1 cellular context compared by ENCODE assay signal in the genomic region with DNA sequence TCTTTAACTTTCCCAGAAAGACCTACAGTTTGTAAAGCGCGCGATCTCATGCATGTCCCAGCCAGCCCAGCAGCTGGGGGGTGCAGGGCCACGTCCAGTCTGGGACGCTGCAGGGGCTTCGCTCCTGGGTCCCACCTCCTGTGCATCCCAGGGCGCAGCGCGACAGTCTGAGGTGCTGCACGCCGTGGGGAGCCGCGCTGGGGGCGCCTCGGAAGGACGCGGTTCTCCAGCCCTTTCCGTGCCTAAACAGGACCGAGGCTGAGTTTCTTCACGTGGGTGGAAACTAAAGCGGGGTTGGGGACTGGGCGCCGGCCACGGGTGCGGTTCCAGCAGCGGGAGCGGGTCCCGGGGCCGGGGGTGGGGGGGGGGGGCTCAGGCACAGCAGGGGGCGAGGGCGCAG.
DNase-seq lines count a peak whose midpoint lies in the region; TF ChIP-seq lines count a peak whose summit lies in the region.
"Not testable (repeated sequence)": the region's sequence is repeated elsewhere in the genome, so short reads cannot be mapped to it uniquely, and the experiment has no call there.

No MANE protein-coding gene starts in this region.

- DNase-seq in SK-N-SH = peak; percentile 12

- H3K4me2 ChIP-seq in SK-N-SH = not testable (repeated sequence)

- CTCF ChIA-PET in SK-N-SH (lab: Yijun Ruan, JAX) = not testable (repeated sequence)

- H3K9me2 ChIP-seq in SK-N-SH = not testable (repeated sequence)

- TF ChIP-seq CTCF in SK-N-SH (IDR thresholded peaks at IDR 0.05) = not testable (repeated sequence)

- H3K36me3 ChIP-seq in SK-N-SH (replicated peaks in 1 of 2; ENCODE audit: control insufficient read depth in 1 of 2, insufficient read depth in 2 of 2, low read length in 1 of 2) = not testable (repeated sequence)

- not testable (repeated sequence) for H3K4me1 ChIP-seq in SK-N-SH (ENCODE audit: control insufficient read depth in 1 of 2, insufficient read depth in 2 of 2, low read depth in 1 of 2, low read length in 1 of 2)

- not testable (repeated sequence) for H3K9me3 ChIP-seq in SK-N-SH

- H3K79me2 ChIP-seq in SK-N-SH (ENCODE audit: insufficient read depth) = not testable (repeated sequence)

- POLR2A ChIA-PET in SK-N-SH (lab: Yijun Ruan, JAX) = not testable (repeated sequence)

- TF ChIP-seq RAD21 in SK-N-SH (IDR thresholded peaks at IDR 0.05; ENCODE audit: low read length) = not testable (repeated sequence)

- not testable (repeated sequence) for H3K27me3 ChIP-seq in SK-N-SH (ENCODE audit: insufficient read depth)

- H3K4me3 ChIP-seq in SK-N-SH (ENCODE audit: low read depth in 2 of 2, low read length in 1 of 2) = not testable (repeated sequence)

- not testable (repeated sequence) for H2AFZ ChIP-seq in SK-N-SH (ENCODE audit: low read depth)

- H3K27ac ChIP-seq in SK-N-SH (ENCODE audit: low read depth in 2 of 2, low read length in 1 of 2) = not testable (repeated sequence)

- WGBS in SK-N-SH (ENCODE audit: low lambda C conversion rate) = 17% methylated on average over 6 of the region's 31 CpGs

- H3F3A ChIP-seq in SK-N-SH (replicated peaks; ENCODE audit: insufficient read depth) = not testable (repeated sequence)

- not testable (repeated sequence) for TF ChIP-seq EP300 in SK-N-SH (IDR thresholded peaks at IDR 0.05; ENCODE audit: borderline replicate concordance in 1 of 2, low read depth in 1 of 2, low read length in 1 of 2)

- not testable (repeated sequence) for H4K20me1 ChIP-seq in SK-N-SH (ENCODE audit: insufficient read depth)

- not testable (repeated sequence) for H3K9ac ChIP-seq in SK-N-SH
